26 cellular contexts compared by ENCODE assay signal in the genomic region with DNA sequence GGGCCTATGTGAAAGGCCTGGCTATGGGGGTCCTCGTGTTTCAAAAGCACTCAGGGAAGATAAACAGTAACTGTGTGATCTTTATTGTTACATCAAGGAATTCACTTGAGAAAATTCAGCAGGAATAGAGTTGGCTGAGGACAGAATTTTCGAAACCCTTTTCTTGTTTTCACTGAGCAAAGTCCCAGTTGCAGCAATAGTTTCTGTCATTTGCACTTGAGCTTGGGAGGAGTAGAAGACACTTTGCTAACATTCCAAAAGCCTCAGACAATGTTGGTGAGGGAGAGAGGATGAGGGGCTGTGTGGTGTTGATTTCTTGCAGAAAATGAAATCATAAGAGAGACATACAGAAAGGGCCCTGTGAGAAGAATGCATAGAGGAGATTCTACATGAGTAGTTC.
DNase-seq lines count a peak whose midpoint lies in the region; ATAC-seq and TF ChIP-seq lines count a peak whose summit lies in the region.
"Had no signal": no experiment of that assay in that cellular context is flagged by ENCODE, and none has a peak within 500 bp of the region (broad histone marks: within the 10 kb centered on the region; RNA-seq: fewer than 3 reads in every experiment).

No MANE protein-coding gene starts in this region.

- no peak for TF ChIP-seq POLR2A in breast epithelium (IDR thresholded peaks at IDR 0.05)

- no peak for ATAC-seq in HG02571 (IDR thresholded peaks at IDR 0.05; ENCODE audit: unreplicated experiment)
- ATAC-seq: CD8-positive, alpha-beta T cell; Right ventricle myocardium inferior had no signal

- peak overlapping the region; percentile 16 for H3K27ac Mint-ChIP-seq in osteocyte (ENCODE audit: unreplicated experiment)
- H3K27ac Mint-ChIP-seq: B cell; CD8-positive, alpha-beta T cell; IgD-negative memory B cell had no signal

- no peak overlapping the region for H3K27ac ChIP-seq in breast epithelium
- H3K27ac ChIP-seq: C4-2B, KMS-11, PC-9, SJCRH30 had no signal

- H3K27me3 ChIP-seq in adipocyte (replicated peaks; ENCODE audit: control insufficient read depth, insufficient read depth, low read length): no peaks in the 10 kb centered on the region
- peaks cover 0 to 7% of the 10 kb centered on the region in 2 donors for H3K27me3 ChIP-seq in breast epithelium
- H3K27me3 ChIP-seq: SJCRH30 had no signal

- H3K4me1 Mint-ChIP-seq in osteocyte (ENCODE audit: unreplicated experiment): peaks cover 27% of the 10 kb centered on the region
- H3K4me1 Mint-ChIP-seq: B cell, IgD-negative memory B cell had no signal

- H3K4me3 ChIP-seq in adipocyte (ENCODE audit: low read length): no peak overlapping the region
- no peak overlapping the region for H3K4me3 ChIP-seq in fibroblast of the aortic adventitia (ENCODE audit: low read depth, low read length)
- H3K4me3 ChIP-seq in breast epithelium: no peak overlapping the region
- H3K4me3 ChIP-seq: PC-9, SJCRH30 had no signal

- H3K4me1 ChIP-seq in adipocyte (ENCODE audit: control insufficient read depth, insufficient read depth, low read length): peaks cover 40% of the 10 kb centered on the region
- H3K4me1 ChIP-seq in breast epithelium: no peaks in the 10 kb centered on the region
- H3K4me1 ChIP-seq: Caco-2, SJCRH30 had no signal

- H3K9me3 ChIP-seq in adipocyte (ENCODE audit: control insufficient read depth, low read length): peaks cover 29% of the 10 kb centered on the region
- H3K9me3 ChIP-seq in breast epithelium: peaks cover 0 to 22% of the 10 kb centered on the region in 2 donors
- H3K9me3 ChIP-seq: Caco-2, SJCRH30 had no signal

- DNase-seq in EH (ENCODE audit: low read depth): peak; percentile 10
- DNase-seq in adipocyte (ENCODE audit: low read depth): peak; percentile 19
- DNase-seq in fibroblast of the aortic adventitia (ENCODE audit: low read depth): peak; percentile 16
- DNase-seq in osteocyte (ENCODE audit: extremely low spot score, unreplicated experiment): no peak
- no peak for DNase-seq in breast epithelium (ENCODE audit: low spot score in 2 of 2)
- no peak for DNase-seq in NCI-H1694 treated with DMSO at 0.1 percent for 48 hours (lab: John Stamatoyannopoulos, UW)
- DNase-seq in OCI-M2 (lab: John Stamatoyannopoulos, UW; ENCODE audit: unreplicated experiment): no peak
- DNase-seq: Caco-2; CD8-positive, alpha-beta T cell; DMS 273 treated with DMSO at 0.1 percent for 48 hours; DMS79; GF-D8; H7; MM.1S; NCI-H2029 treated with DMSO at 0.1 percent for 48 hours; NCI-H446 treated with DMSO at 0.1 percent for 48 hours; NCI-H526; NK-92 treated with Interleukin-12 subunit alpha and Interleukin-12 subunit beta, amount 100 ng/mL, for 24 hours; PC-9; SJCRH30 had no signal

- no peak overlapping the region for H3K4me3 Mint-ChIP-seq in osteocyte (ENCODE audit: unreplicated experiment)
- H3K4me3 Mint-ChIP-seq: B cell; CD8-positive, alpha-beta T cell; IgD-negative memory B cell had no signal

- H3K36me3 ChIP-seq in adipocyte (ENCODE audit: control insufficient read depth, insufficient read depth, low read length, severe bottlenecking) (no peaks in the 10 kb centered on the region), breast epithelium (no peaks in the 10 kb centered on the region)
- H3K36me3 ChIP-seq: SJCRH30 had no signal

- peaks cover 12% of the 10 kb centered on the region for H3K36me3 Mint-ChIP-seq in osteocyte (ENCODE audit: unreplicated experiment)
- H3K36me3 Mint-ChIP-seq: CD8-positive, alpha-beta T cell; IgD-negative memory B cell had no signal

- H3K27me3 Mint-ChIP-seq in osteocyte (ENCODE audit: unreplicated experiment): no peaks in the 10 kb centered on the region
- H3K27me3 Mint-ChIP-seq: B cell had no signal

- TF ChIP-seq CTCF in fibroblast of the aortic adventitia (IDR thresholded peaks at IDR 0.05; ENCODE audit: insufficient read depth, low read length): no peak
- no peak for TF ChIP-seq CTCF in osteocyte (IDR thresholded peaks at IDR 0.05)
- TF ChIP-seq CTCF in breast epithelium (IDR thresholded peaks at IDR 0.05): no peak

- intact Hi-C loops in breast epithelium (cut with DNase I; ENCODE audit: low total_unique reads): no loop called here

- peaks cover 42% of the 10 kb centered on the region for H3K9me3 Mint-ChIP-seq in osteocyte (ENCODE audit: unreplicated experiment)

- peak overlapping the region; percentile 75 for H3K9ac ChIP-seq in adipocyte (ENCODE audit: low read length)
- H3K9ac ChIP-seq: KMS-11 had no signal

Comparison
In these comparisons a context has a peak if more than half of its experiments do, and no peak if none do; other contexts are left out.
1. DNase-seq: peak in EH (single experiment), adipocyte (single experiment) and fibroblast of the aortic adventitia (single experiment); none in osteocyte (single experiment), breast epithelium (0 of 2), NCI-H1694 treated with DMSO at 0.1 percent for 48 hours (single experiment) and OCI-M2 (single experiment).